ENCODE assay signal across 8 cellular contexts in the genomic region with DNA sequence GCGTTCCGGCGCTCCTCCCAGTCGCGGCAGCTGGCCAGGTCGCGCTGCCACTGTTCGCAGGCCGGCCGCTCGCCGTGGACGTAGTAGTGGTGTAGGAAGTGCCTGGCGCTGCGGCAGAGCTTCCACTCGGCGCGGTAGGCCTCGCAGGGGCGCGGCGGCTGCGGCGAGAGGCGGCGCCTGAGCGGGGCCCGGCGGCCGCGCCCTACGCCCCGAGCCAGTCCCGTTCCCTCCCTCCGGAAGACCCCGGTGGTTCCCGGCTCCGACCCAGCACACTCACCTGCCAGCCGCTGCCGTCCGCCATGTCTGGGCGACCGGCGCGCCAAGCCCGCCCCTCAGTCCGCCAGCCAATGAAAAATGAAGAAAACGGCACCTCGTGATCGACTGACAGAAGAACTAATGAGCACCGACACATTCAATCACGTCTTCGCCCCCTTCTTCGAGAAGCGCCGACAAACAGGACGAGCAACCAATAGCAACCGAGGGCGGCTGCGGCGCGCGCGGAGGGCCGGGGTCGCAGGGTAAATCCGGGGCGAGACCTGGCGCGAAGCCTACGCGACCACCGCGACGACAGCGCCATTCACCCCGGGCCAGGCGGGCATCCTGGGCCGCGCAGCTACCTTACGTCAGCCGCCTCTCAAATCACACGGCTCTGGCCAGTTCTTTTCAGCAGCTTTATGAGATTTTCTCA. TPM values are rescaled to one million over a fixed set of nuclear protein-coding genes. Genes with fewer than 3 reads are reported as not detected.
A peak's percentile ranks its signal among the peaks of the same experiment; 100 is the strongest.
DNase-seq lines count a peak whose midpoint lies in the region; ATAC-seq and TF ChIP-seq lines count a peak whose summit lies in the region.

A gene with protein sequence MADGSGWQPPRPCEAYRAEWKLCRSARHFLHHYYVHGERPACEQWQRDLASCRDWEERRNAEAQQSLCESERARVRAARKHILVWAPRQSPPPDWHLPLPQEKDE (minus strand): TSS at position 324 of the 688 bp plus-strand sequence. CDS start 23 bp downstream, at position 301.

- peaks cover 11% of the 10 kb centered on the region for H3K36me3 ChIP-seq in BJ (ENCODE audit: control insufficient read depth, insufficient read depth, low read length)

- peaks cover 45% of the 10 kb centered on the region for H3K36me3 Mint-ChIP-seq in dendritic cell treated with granulocyte-macrophage colony-stimulating factor and Interleukin-4, amounts not matched to agents 40 ng/mL and 50 ng/mL, for 4 days (ENCODE audit: low read depth)

- H3K4me3 Mint-ChIP-seq in dendritic cell treated with granulocyte-macrophage colony-stimulating factor and Interleukin-4, amounts not matched to agents 40 ng/mL and 50 ng/mL, for 4 days, result peak within 1 kb of the TSS; percentile 96

- POLR2A ChIA-PET in BJ (lab: Charles Lee), result no interaction called here

- intact Hi-C loops in dendritic cell treated with granulocyte-macrophage colony-stimulating factor and Interleukin-4, amounts not matched to agents 40 ng/mL and 50 ng/mL, for 4 days (cut with micrococcal nuclease), result loop anchor here (1.0 to 2.0 kb wide), 2 partner anchors 15 to 32 kb away; a partner anchor contains a TSS

- H3K4me3 ChIP-seq in BJ (ENCODE audit: low read depth, low read length), result peak within 1 kb of the TSS; percentile 76

- H3K27me3 Mint-ChIP-seq in dendritic cell treated with granulocyte-macrophage colony-stimulating factor and Interleukin-4, amounts not matched to agents 40 ng/mL and 50 ng/mL, for 4 days, result no peaks in the 10 kb centered on the region

- TF ChIP-seq CTCF in BJ (IDR thresholded peaks at IDR 0.05; ENCODE audit: insufficient read depth, low read depth, low read length), result no peak

- CTCF ChIA-PET in BJ (lab: Yijun Ruan, JAX), result no interaction called here

- peak within 1 kb of the TSS; percentile 82 for H3K27ac Mint-ChIP-seq in dendritic cell treated with granulocyte-macrophage colony-stimulating factor and Interleukin-4, amounts not matched to agents 40 ng/mL and 50 ng/mL, for 4 days

- peaks cover 41% of the 10 kb centered on the region for H3K4me1 Mint-ChIP-seq in dendritic cell treated with granulocyte-macrophage colony-stimulating factor and Interleukin-4, amounts not matched to agents 40 ng/mL and 50 ng/mL, for 4 days (ENCODE audit: low read depth)

- no peaks in the 10 kb centered on the region for H3K9me3 Mint-ChIP-seq in dendritic cell treated with granulocyte-macrophage colony-stimulating factor and Interleukin-4, amounts not matched to agents 40 ng/mL and 50 ng/mL, for 4 days

- DNase-seq in BJ (ENCODE audit: low read depth) (peak; percentile 50), NCI-H69 (lab: John Stamatoyannopoulos, UW) (peak; percentile 98), left lobe of liver (ENCODE audit: low spot score) (peak; percentile 94)
- DNase-seq in activated CD4-positive, alpha-beta T cell treated with anti-CD3 and anti-CD28 coated beads, Interleukin-2, amount 50 U/mL, for 1 hour, result peak; percentile 83
- peak; percentile 83 for DNase-seq in stimulated activated CD4-positive, alpha-beta T cell treated with anti-CD3 and anti-CD28 coated beads, Interleukin-2, amount 100 ng/mL, for 4 hours (ENCODE audit: low read depth)

- no peaks in the 10 kb centered on the region for H3K27me3 ChIP-seq in BJ (ENCODE audit: control insufficient read depth, insufficient read depth, low read length)

- ATAC-seq in GM19324 (IDR thresholded peaks at IDR 0.05; ENCODE audit: low FRiP score, unreplicated experiment), result peak; percentile 83
- ATAC-seq in HG03469 (IDR thresholded peaks at IDR 0.05; ENCODE audit: unreplicated experiment), result peak; percentile 55
- ATAC-seq in left lobe of liver, result peak; percentile 91

RNA-seq across cellular contexts. Expression of the gene that starts here (rescaled TPM):
- 14.9 and 16.3 TPM in 2 replicates for polyA plus RNA-seq in BJ (2011; rRNA removed)
- 10.2 and 14.1 TPM in 2 replicates for polyA minus RNA-seq in BJ (2011; rRNA and poly(A)+ RNA removed)
- total RNA-seq in left lobe of liver, result 12.0 TPM

Comparison
In these comparisons a context has a peak if more than half of its experiments do, and no peak if none do; other contexts are left out.
1. Peak in every context shown above with its lines: DNase-seq, ATAC-seq and H3K4me3 ChIP-seq.